8 cellular contexts compared by ENCODE assay signal in genomic region chr1:234961468-234962339, GRCh38.
A peak's percentile ranks its signal among the peaks of the same experiment; 100 is the strongest.
DNase-seq lines count a peak whose midpoint lies in the region; ATAC-seq, FAIRE-seq and TF ChIP-seq lines count a peak whose summit lies in the region.

No MANE protein-coding gene starts in this region.

- H3K27me3 ChIP-seq in hepatocyte, result no peaks in the 10 kb centered on the region

- intact Hi-C loops in activated T-helper 1 cell treated with anti-CD3 and anti-CD28 coated beads, Interleukin-12 subunit alpha, Interleukin-12 subunit beta, Interleukin-2, Interleukin-4 antibody, amounts not matched to agents 30 ng/mL and 10 ng/mL and 1 ng/mL, durations not matched to agents 14 hours and 24 hours and 36 hours (cut with micrococcal nuclease), result loop anchor here (1.0 to 5.0 kb wide), 3 partner anchors 28 to 366 kb away; partner anchors contain the start of genes ARID4B and GGPS1

- DNase-seq in GM12892 (ENCODE audit: insufficient read length) (no peak), hepatocyte (ENCODE audit: low spot score) (no peak), anterior cingulate cortex (lab: John Stamatoyannopoulos, UW) (no peak), hippocampal formation (lab: John Stamatoyannopoulos, UW) (no peak), SW480 (ENCODE audit: low spot score) (no peak)
- no peak for DNase-seq in activated T-helper 1 cell treated with anti-CD3 and anti-CD28 coated beads, Interleukin-12 subunit alpha, Interleukin-12 subunit beta, Interleukin-2, Interleukin-4 antibody, amounts not matched to agents 30 ng/mL and 10 ng/mL and 1 ng/mL, durations not matched to agents 14 hours and 24 hours and 36 hours (ENCODE audit: low spot score)
- peak; percentile 29 to 52 for DNase-seq in stimulated activated naive CD8-positive, alpha-beta T cell treated with anti-CD3 and anti-CD28 coated beads, Interleukin-15, amount 100 ng/mL, for 72 hours

- peak; percentile 79 for FAIRE-seq in GM12892 (lab: Jason Lieb, UNC)

- H3K79me2 ChIP-seq in hepatocyte, result no peaks in the 10 kb centered on the region

- no peaks in the 10 kb centered on the region for H3K36me3 ChIP-seq in hepatocyte (replicated peaks; ENCODE audit: insufficient read depth, low read depth)

- peak overlapping the region; percentile 73 for H3K4me3 Mint-ChIP-seq in activated T-helper 1 cell treated with anti-CD3 and anti-CD28 coated beads, Interleukin-12 subunit alpha, Interleukin-12 subunit beta, Interleukin-2, Interleukin-4 antibody, amounts not matched to agents 30 ng/mL and 10 ng/mL and 1 ng/mL, durations not matched to agents 14 hours and 24 hours and 36 hours
- peak overlapping the region; percentile 40 to 73 for H3K4me3 Mint-ChIP-seq in stimulated activated naive CD8-positive, alpha-beta T cell treated with anti-CD3 and anti-CD28 coated beads, Interleukin-15, amount 100 ng/mL, for 72 hours

- no peaks in the 10 kb centered on the region for H3K9me2 ChIP-seq in hepatocyte (replicated peaks; ENCODE audit: insufficient read depth)

- H3K36me3 Mint-ChIP-seq in activated T-helper 1 cell treated with anti-CD3 and anti-CD28 coated beads, Interleukin-12 subunit alpha, Interleukin-12 subunit beta, Interleukin-2, Interleukin-4 antibody, amounts not matched to agents 30 ng/mL and 10 ng/mL and 1 ng/mL, durations not matched to agents 14 hours and 24 hours and 36 hours (ENCODE audit: low read depth), result peaks cover 15% of the 10 kb centered on the region

- H3K9me3 Mint-ChIP-seq in activated T-helper 1 cell treated with anti-CD3 and anti-CD28 coated beads, Interleukin-12 subunit alpha, Interleukin-12 subunit beta, Interleukin-2, Interleukin-4 antibody, amounts not matched to agents 30 ng/mL and 10 ng/mL and 1 ng/mL, durations not matched to agents 14 hours and 24 hours and 36 hours, result no peaks in the 10 kb centered on the region
- H3K9me3 Mint-ChIP-seq in stimulated activated naive CD8-positive, alpha-beta T cell treated with anti-CD3 and anti-CD28 coated beads, Interleukin-15, amount 100 ng/mL, for 72 hours, result no peaks in the 10 kb centered on the region

- H3K9me3 ChIP-seq in hepatocyte (ENCODE audit: low read depth), result no peaks in the 10 kb centered on the region

- peak overlapping the region; percentile 65 for H3K4me2 ChIP-seq in hepatocyte

- H3K4me3 ChIP-seq in hepatocyte, result no peak overlapping the region

- peak; percentile 4 for ATAC-seq in HG03520 (IDR thresholded peaks at IDR 0.05; ENCODE audit: unreplicated experiment)
- ATAC-seq in stimulated activated naive CD8-positive, alpha-beta T cell treated with anti-CD3 and anti-CD28 coated beads, Interleukin-15, amount 100 ng/mL, for 72 hours, result peak; percentile 65

- peak overlapping the region; percentile 93 for H3K27ac Mint-ChIP-seq in activated T-helper 1 cell treated with anti-CD3 and anti-CD28 coated beads, Interleukin-12 subunit alpha, Interleukin-12 subunit beta, Interleukin-2, Interleukin-4 antibody, amounts not matched to agents 30 ng/mL and 10 ng/mL and 1 ng/mL, durations not matched to agents 14 hours and 24 hours and 36 hours
- H3K27ac Mint-ChIP-seq in stimulated activated naive CD8-positive, alpha-beta T cell treated with anti-CD3 and anti-CD28 coated beads, Interleukin-15, amount 100 ng/mL, for 72 hours, result peak overlapping the region; percentile 85 to 94

- no peak overlapping the region for H2AFZ ChIP-seq in hepatocyte

- 71% methylated on average over 9 of the region's 9 CpGs for WGBS in hepatocyte (ENCODE audit: low lambda C conversion rate, missing lambda C conversion rate)

- peak; percentile 60; the same call in 1 of the 2 replicates for TF ChIP-seq POLR2A in GM12892 (IDR thresholded peaks at IDR 0.05; ENCODE audit: low read depth, low read length)

- H4K20me1 ChIP-seq in hepatocyte (ENCODE audit: insufficient read depth, poor library complexity, severe bottlenecking), result no peaks in the 10 kb centered on the region

- peaks cover 86% of the 10 kb centered on the region for H3K4me1 Mint-ChIP-seq in activated T-helper 1 cell treated with anti-CD3 and anti-CD28 coated beads, Interleukin-12 subunit alpha, Interleukin-12 subunit beta, Interleukin-2, Interleukin-4 antibody, amounts not matched to agents 30 ng/mL and 10 ng/mL and 1 ng/mL, durations not matched to agents 14 hours and 24 hours and 36 hours (ENCODE audit: low read depth)
- peaks cover 98% of the 10 kb centered on the region for H3K4me1 Mint-ChIP-seq in stimulated activated naive CD8-positive, alpha-beta T cell treated with anti-CD3 and anti-CD28 coated beads, Interleukin-15, amount 100 ng/mL, for 72 hours

- H3K4me1 ChIP-seq in hepatocyte (ENCODE audit: insufficient read depth), result peaks cover 60% of the 10 kb centered on the region

- peak overlapping the region; percentile 96 for H3K27ac ChIP-seq in hepatocyte

- H3K27me3 Mint-ChIP-seq in activated T-helper 1 cell treated with anti-CD3 and anti-CD28 coated beads, Interleukin-12 subunit alpha, Interleukin-12 subunit beta, Interleukin-2, Interleukin-4 antibody, amounts not matched to agents 30 ng/mL and 10 ng/mL and 1 ng/mL, durations not matched to agents 14 hours and 24 hours and 36 hours (ENCODE audit: insufficient read depth), result no peaks in the 10 kb centered on the region
- no peaks in the 10 kb centered on the region for H3K27me3 Mint-ChIP-seq in stimulated activated naive CD8-positive, alpha-beta T cell treated with anti-CD3 and anti-CD28 coated beads, Interleukin-15, amount 100 ng/mL, for 72 hours

- no peak for TF ChIP-seq CTCF in hepatocyte (IDR thresholded peaks at IDR 0.05; ENCODE audit: poor library complexity)

Comparison
In these comparisons a context has a peak if more than half of its experiments do, and no peak if none do; other contexts are left out.
1. DNase-seq: peak in stimulated activated naive CD8-positive, alpha-beta T cell treated with anti-CD3 and anti-CD28 coated beads, Interleukin-15, amount 100 ng/mL, for 72 hours (2 of 2); none in GM12892 (single experiment), activated T-helper 1 cell treated with anti-CD3 and anti-CD28 coated beads, Interleukin-12 subunit alpha, Interleukin-12 subunit beta, Interleukin-2, Interleukin-4 antibody, amounts not matched to agents 30 ng/mL and 10 ng/mL and 1 ng/mL, durations not matched to agents 14 hours and 24 hours and 36 hours (single experiment), hepatocyte (single experiment), anterior cingulate cortex (0 of 58), hippocampal formation (0 of 2) and SW480 (single experiment).